ENCODE assay signal across 9 cellular contexts in genomic region chr14:28765907-28766504, GRCh38. TPM values are rescaled to one million over a fixed set of nuclear protein-coding genes. Genes with fewer than 3 reads are reported as not detected.
A peak's percentile ranks its signal among the peaks of the same experiment; 100 is the strongest.
DNase-seq lines count a peak whose midpoint lies in the region; ATAC-seq and TF ChIP-seq lines count a peak whose summit lies in the region.
"Had no signal": no experiment of that assay in that cellular context is flagged by ENCODE, and none has a peak within 500 bp of the region (broad histone marks: within the 10 kb centered on the region; RNA-seq: fewer than 3 reads in every experiment).

No MANE protein-coding gene starts in this region.

- H3K4me3 Mint-ChIP-seq in MCF 10A (ENCODE audit: unreplicated experiment) (no peak overlapping the region), T-cell (peak overlapping the region; percentile 6 to 78 (median 25))

- no peaks in the 10 kb centered on the region for H3K4me1 Mint-ChIP-seq in MCF 10A (ENCODE audit: insufficient read depth, unreplicated experiment)
- H3K4me1 Mint-ChIP-seq in T-cell, result peaks cover 11 to 19% (median 15%) of the 10 kb centered on the region in 3 donors

- H3K27ac Mint-ChIP-seq in MCF 10A (ENCODE audit: low read depth, unreplicated experiment) (no peak overlapping the region), T-cell (no peak overlapping the region)

- intact Hi-C loops in breast epithelium (cut with DNase I; ENCODE audit: low total_unique reads) (no loop called here), MCF 10A (cut with micrococcal nuclease) (no loop called here), transverse colon (cut with DNase I; ENCODE audit: low total_unique reads) (no loop called here)

- no peak for ATAC-seq in T-cell (replicated peaks in 1 of 4)

- no peaks in the 10 kb centered on the region for H3K4me1 ChIP-seq in breast epithelium
- H3K4me1 ChIP-seq in transverse colon, result peaks cover 0 to 17% (median 14%) of the 10 kb centered on the region in 4 donors

- TF ChIP-seq CTCF in breast epithelium (IDR thresholded peaks at IDR 0.05), result no peak
- no peak for TF ChIP-seq CTCF in MCF 10A (IDR thresholded peaks at IDR 0.05; ENCODE audit: unreplicated experiment)
- no peak for TF ChIP-seq CTCF in transverse colon (IDR thresholded peaks at IDR 0.05)

- no peak for TF ChIP-seq EP300 in transverse colon (IDR thresholded peaks at IDR 0.05; ENCODE audit: low read depth)

- H3K36me3 Mint-ChIP-seq in MCF 10A (ENCODE audit: insufficient read depth, unreplicated experiment), result peaks cover 13% of the 10 kb centered on the region
- H3K36me3 Mint-ChIP-seq in T-cell, result peaks cover 4% of the 10 kb centered on the region

- peak overlapping the region; percentile 22 to 59 (median 31) for H3K4me3 ChIP-seq in breast epithelium
- H3K4me3 ChIP-seq in transverse colon, result peak overlapping the region in 3 of 4 donors; percentile 16 to 47 (median 27)

- in situ Hi-C loops in transverse colon (cut with MboI; ENCODE audit: low pct_ligation_motif_present in 1 of 4, low pct_unique_long_range_greater_than_20kb in 1 of 4, low sequenced_read_pairs in 3 of 4), result loop anchor here in 3 of 4 donors (25.0 kb wide), 2 partner anchors 771 to 1446 kb away; no protein-coding TSS in a partner anchor

- peaks cover 83% of the 10 kb centered on the region for H3K27me3 Mint-ChIP-seq in MCF 10A (ENCODE audit: insufficient read depth, unreplicated experiment)
- peaks cover 56 to 66% of the 10 kb centered on the region in 2 donors for H3K27me3 Mint-ChIP-seq in T-cell

- DNase-seq in breast epithelium (ENCODE audit: low spot score in 2 of 2), result no peak
- DNase-seq in MCF 10A (ENCODE audit: unreplicated experiment), result no peak
- no peak for DNase-seq in T-cell
- peak; percentile 45 for DNase-seq in inferior parietal cortex (ENCODE audit: extremely low spot score)
- no peak for DNase-seq in transverse colon
- no peak for DNase-seq in globus pallidus (ENCODE audit: low spot score)
- no peak for DNase-seq in cortex of kidney (lab: John Stamatoyannopoulos, UW)
- DNase-seq in midbrain (lab: John Stamatoyannopoulos, UW), result no peak
- DNase-seq: WERI-Rb-1 had no signal

- no peaks in the 10 kb centered on the region for H3K36me3 ChIP-seq in breast epithelium
- no peaks in the 10 kb centered on the region for H3K36me3 ChIP-seq in transverse colon
- H3K36me3 ChIP-seq: WERI-Rb-1 had no signal

- 12% methylated on average over 34 of the region's 34 CpGs; no CpG with 5 or more reads in 1 of the 2 donors for WGBS in transverse colon (ENCODE audit: low coverage in 1 of 2), 2 donors

- TF ChIP-seq POLR2A in breast epithelium (IDR thresholded peaks at IDR 0.05) (no peak), transverse colon (IDR thresholded peaks at IDR 0.05) (no peak)

- H3K9me3 Mint-ChIP-seq in MCF 10A (ENCODE audit: unreplicated experiment), result peaks cover 5% of the 10 kb centered on the region
- peaks cover 0 to 3% (median 0%) of the 10 kb centered on the region in 3 donors for H3K9me3 Mint-ChIP-seq in T-cell

- peaks cover 4 to 7% of the 10 kb centered on the region in 2 donors for H3K9me3 ChIP-seq in breast epithelium
- H3K9me3 ChIP-seq in transverse colon, result no peaks in the 10 kb centered on the region

- peaks cover 6 to 92% of the 10 kb centered on the region in 2 donors for H3K27me3 ChIP-seq in breast epithelium
- peaks cover 96% of the 10 kb centered on the region for H3K27me3 ChIP-seq in transverse colon

- CTCF ChIA-PET in MCF 10A (lab: Yijun Ruan, JAX) (interaction anchor here (0.6 to 5.8 kb wide), 3 partner anchors 12 to 704 kb away, joined by 3 to 35 read pairs (median 4); no protein-coding TSS in a partner anchor), T-cell (lab: Charles Lee) (no interaction called here)

- POLR2A ChIA-PET in MCF 10A (lab: Yijun Ruan, JAX), result no interaction called here
- POLR2A ChIA-PET in T-cell (lab: Charles Lee), result no interaction called here

- no TSS peak for BruUV-seq in MCF 10A (replicated peaks; lab: Mats Ljungman, UMichigan)

- H3K27ac ChIP-seq in breast epithelium (no peak overlapping the region), transverse colon (no peak overlapping the region)
- H3K27ac ChIP-seq: WERI-Rb-1 had no signal

RNA-seq across cellular contexts. Expression of gene FOXG1, which starts 0.6 kb away (rescaled TPM):
- total RNA-seq in breast epithelium (not detected), MCF 10A (2022) (not detected in 2 replicates), T-cell (not detected), transverse colon (not detected)
